19 cellular contexts compared by ENCODE assay signal in genomic region chr12:116498471-116498870, GRCh38.
"Had no signal": no experiment of that assay in that cellular context is flagged by ENCODE, and none has a peak within 500 bp of the region (broad histone marks: within the 10 kb centered on the region; RNA-seq: fewer than 3 reads in every experiment).

No MANE protein-coding gene starts in this region.

- ATAC-seq: activated CD8-positive, alpha-beta memory T cell treated with anti-CD3 and anti-CD28 coated beads, Interleukin-2, amount 10 ng/mL, durations not matched to agents 7 days and 5 days; body of pancreas; lower lobe of right lung had no signal

- DNase-seq: activated CD4-positive, alpha-beta T cell treated with anti-CD3 and anti-CD28 coated beads, Interleukin-2, amount 50 U/mL, for 48 hours; activated CD4-positive, CD25-positive, alpha-beta regulatory T cell treated with anti-CD3 and anti-CD28 coated beads, Interleukin-2, amount 50 U/mL, for 72 hours; activated CD8-positive, alpha-beta memory T cell treated with anti-CD3 and anti-CD28 coated beads, Interleukin-2, amount 10 ng/mL, durations not matched to agents 7 days and 5 days; activated effector memory CD4-positive, alpha-beta T cell treated with Interleukin-2 at 50 U/mL for 16 hours; activated T-cell treated with anti-CD3 and anti-CD28 coated beads, Interleukin-2, amount 50 U/mL, for 24 hours; amniotic stem cell; body of pancreas; hypothalamus; immature natural killer cell; lower lobe of right lung; midbrain; retina; stimulated activated CD4-positive, alpha-beta T cell treated with anti-CD3 and anti-CD28 coated beads, Interleukin-15, amount 100 ng/mL, for 24 hours; stimulated activated CD4-positive, alpha-beta T cell treated with anti-CD3 and anti-CD28 coated beads, Interleukin-4, amount 100 ng/mL, for 4 hours; T-helper 9 cell; thyroid gland; uterus had no signal

- H3K27ac ChIP-seq: body of pancreas, esophagus muscularis mucosa, lower lobe of right lung, parathyroid adenoma, thyroid gland, uterus had no signal

- H3K4me3 ChIP-seq: body of pancreas, esophagus muscularis mucosa, lower lobe of right lung, thyroid gland, uterus had no signal
